11 cellular contexts compared by ENCODE assay signal in the genomic region with DNA sequence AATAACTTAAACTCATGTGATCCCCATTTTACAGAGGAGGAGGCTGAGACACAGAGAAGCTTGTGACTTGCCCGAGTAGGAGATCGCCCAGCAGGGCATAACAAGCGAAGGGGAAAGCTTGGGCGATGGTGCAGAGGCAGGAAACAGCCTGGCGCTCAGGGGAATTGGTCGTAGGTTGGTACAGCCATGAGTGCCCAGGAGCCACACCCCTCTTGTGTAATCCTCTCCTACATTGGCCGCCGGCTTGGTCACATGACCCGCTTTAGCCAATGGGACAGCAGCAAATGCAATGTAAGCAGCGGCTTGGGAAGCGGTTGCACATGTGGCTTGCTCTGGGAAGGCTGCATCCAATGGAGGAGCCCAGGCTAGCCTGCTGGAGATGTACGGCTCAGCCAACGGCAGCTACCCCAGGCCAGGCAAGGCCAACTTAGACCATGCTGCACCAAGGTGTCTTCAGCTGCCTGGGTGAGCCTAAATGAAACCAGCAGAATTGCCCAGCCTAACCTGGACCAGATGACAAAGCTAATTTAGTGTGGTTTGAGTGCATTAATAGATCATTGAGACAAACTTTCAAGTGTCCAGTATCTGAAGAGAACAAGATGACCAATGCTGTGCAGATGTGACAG. TPM values are rescaled to one million over a fixed set of nuclear protein-coding genes. Genes with fewer than 3 reads are reported as not detected.
A peak's percentile ranks its signal among the peaks of the same experiment; 100 is the strongest.
DNase-seq lines count a peak whose midpoint lies in the region; ATAC-seq and TF ChIP-seq lines count a peak whose summit lies in the region.
"Had no signal": no experiment of that assay in that cellular context is flagged by ENCODE, and none has a peak within 500 bp of the region (broad histone marks: within the 10 kb centered on the region; RNA-seq: fewer than 3 reads in every experiment).

No MANE protein-coding gene starts in this region.

- H3K9me3 ChIP-seq in BE2C (no peaks in the 10 kb centered on the region), endodermal cell (ENCODE audit: control insufficient read depth, low read length) (no peaks in the 10 kb centered on the region), ascending aorta (no peaks in the 10 kb centered on the region)
- H3K9me3 ChIP-seq: HAP-1 had no signal

- peaks cover 19% of the 10 kb centered on the region for H3K4me1 Mint-ChIP-seq in endodermal cell

- no peak overlapping the region for H3K9ac ChIP-seq in endodermal cell (ENCODE audit: extremely low read depth, low read length, poor library complexity, severe bottlenecking)

- no peaks in the 10 kb centered on the region for H3K36me3 ChIP-seq in BE2C
- H3K36me3 ChIP-seq in endodermal cell (ENCODE audit: control insufficient read depth, insufficient read depth, low read length), result no peaks in the 10 kb centered on the region
- H3K36me3 ChIP-seq in ascending aorta, result no peaks in the 10 kb centered on the region
- H3K36me3 ChIP-seq: HAP-1 had no signal

- peaks cover 6% of the 10 kb centered on the region for H3K27me3 Mint-ChIP-seq in endodermal cell (ENCODE audit: insufficient read depth)

- H3K4me3 ChIP-seq in BE2C (ENCODE audit: low read depth, low read length) (no peak overlapping the region), endodermal cell (ENCODE audit: low read length) (no peak overlapping the region), ascending aorta (no peak overlapping the region)
- H3K4me3 ChIP-seq: HAP-1 had no signal

- H3K27ac Mint-ChIP-seq in endodermal cell, result no peak overlapping the region

- intact Hi-C loops in ascending aorta (cut with DNase I), result no loop called here

- no peaks in the 10 kb centered on the region for H3K36me3 Mint-ChIP-seq in endodermal cell (ENCODE audit: low read depth)

- WGBS in endodermal cell (ENCODE audit: insufficient coverage in 1 of 2, insufficient read length in 1 of 2), 2 experiments, result 86 to 93% methylated on average over 10 to 13 of the region's 13 CpGs

- H3K27me3 ChIP-seq in BE2C (no peaks in the 10 kb centered on the region), endodermal cell (ENCODE audit: control insufficient read depth, insufficient read depth, low read length, poor library complexity, severe bottlenecking) (no peaks in the 10 kb centered on the region), ascending aorta (no peaks in the 10 kb centered on the region)

- DNase-seq in BE2C (peak; percentile 90), NCI-H2171 (lab: John Stamatoyannopoulos, UW) (peak; percentile 81), endodermal cell (peak; percentile 88), ascending aorta (ENCODE audit: low spot score in 2 of 2) (no peak), 8988T (no peak)
- DNase-seq in activated CD8-positive, alpha-beta memory T cell treated with anti-CD3 and anti-CD28 coated beads, Interleukin-2, amount 50 U/mL, for 48 hours, result no peak
- DNase-seq: GDM1 had no signal

- H3K27ac ChIP-seq in endodermal cell (ENCODE audit: low read depth, low read length), result no peak overlapping the region
- no peak overlapping the region for H3K27ac ChIP-seq in ascending aorta
- H3K27ac ChIP-seq: VCaP had no signal

- H3K9me3 Mint-ChIP-seq in endodermal cell, result no peaks in the 10 kb centered on the region

- peaks cover 4% of the 10 kb centered on the region; the same call in 1 of the 2 replicates for H3K4me1 ChIP-seq in BE2C
- H3K4me1 ChIP-seq in endodermal cell (ENCODE audit: control insufficient read depth, insufficient read depth, low read length), result no peaks in the 10 kb centered on the region
- no peaks in the 10 kb centered on the region for H3K4me1 ChIP-seq in ascending aorta
- H3K4me1 ChIP-seq: HAP-1 had no signal

- H3K4me3 Mint-ChIP-seq in endodermal cell, result no peak overlapping the region

- TF ChIP-seq CTCF in BE2C (IDR thresholded peaks at IDR 0.05; ENCODE audit: low read depth, low read length) (no peak), endodermal cell (conservative IDR thresholded peaks at IDR 0.05) (no peak), ascending aorta (IDR thresholded peaks at IDR 0.05) (no peak)

- ATAC-seq in GM19023 (IDR thresholded peaks at IDR 0.05; ENCODE audit: unreplicated experiment) (peak; percentile 54), GM18519 (IDR thresholded peaks at IDR 0.05; ENCODE audit: low FRiP score, unreplicated experiment) (no peak)

RNA-seq across cellular contexts. Expression of a gene that starts 50.3 kb away (rescaled TPM):
- polyA plus RNA-seq in BE2C (2012; ENCODE audit: insufficient read depth, insufficient read length, low read depth), result 12.8 TPM
- 10 to 100 TPM; 43.1 to 56.5 TPM for total RNA-seq in endodermal cell
- polyA plus RNA-seq in endodermal cell (2013, experiment 1 of 2), result 25.6 TPM
- 24.6 TPM for polyA plus RNA-seq in endodermal cell (2013, experiment 2 of 2)
- total RNA-seq in ascending aorta, result 78.1 TPM

Comparison
In these comparisons a context has a peak if more than half of its experiments do, and no peak if none do; other contexts are left out.
1. DNase-seq: peak in BE2C (single experiment), NCI-H2171 (single experiment) and endodermal cell (single experiment); none in ascending aorta (0 of 2), 8988T (single experiment) and activated CD8-positive, alpha-beta memory T cell treated with anti-CD3 and anti-CD28 coated beads, Interleukin-2, amount 50 U/mL, for 48 hours (single experiment).